Comparison of ENCODE assay signal across 11 cellular contexts in genomic region chr17:82909322-82909904, GRCh38.
DNase-seq lines count a peak whose midpoint lies in the region; ATAC-seq and TF ChIP-seq lines count a peak whose summit lies in the region.
"Had no signal": no experiment of that assay in that cellular context is flagged by ENCODE, and none has a peak within 500 bp of the region (broad histone marks: within the 10 kb centered on the region; RNA-seq: fewer than 3 reads in every experiment).

No MANE protein-coding gene starts in this region.

- DNase-seq in CD8-positive, alpha-beta memory T cell = peak; percentile 55 to 87 (median 78)
- no peak for DNase-seq in T-helper 17 cell
- no peak for DNase-seq in central memory CD8-positive, alpha-beta T cell (ENCODE audit: low spot score in 2 of 2)
- peak; percentile 15 for DNase-seq in stimulated activated CD8-positive, alpha-beta memory T cell treated with anti-CD3 and anti-CD28 coated beads, Interleukin-15, amount 100 ng/mL, for 1 hour (ENCODE audit: low read depth)
- no peak for DNase-seq in colonic mucosa
- DNase-seq in GM13977 (ENCODE audit: low spot score) = no peak
- DNase-seq in NCI-H1092 (lab: John Stamatoyannopoulos, UW) = no peak
- no peak for DNase-seq in H4 (ENCODE audit: low spot score)
- DNase-seq: mesenchymal stem cell, ovary, PC-3 had no signal

- H3K4me1 ChIP-seq in CD8-positive, alpha-beta memory T cell (ENCODE audit: insufficient read depth, low read length) = no peaks in the 10 kb centered on the region
- no peaks in the 10 kb centered on the region for H3K4me1 ChIP-seq in colonic mucosa

- peak; percentile 75 for ATAC-seq in T-helper 17 cell
- no peak for ATAC-seq in central memory CD8-positive, alpha-beta T cell (replicated peaks; ENCODE audit: extremely low read depth, poor library complexity, severe bottlenecking)
- ATAC-seq: PC-3 had no signal

- H3K27ac ChIP-seq in CD8-positive, alpha-beta memory T cell (ENCODE audit: low read depth, low read length) = no peak overlapping the region
- H3K27ac ChIP-seq in colonic mucosa = no peak overlapping the region
- H3K27ac ChIP-seq: ovary had no signal

- TF ChIP-seq CTCF in colonic mucosa (IDR thresholded peaks at IDR 0.05) (no peak), GM13977 (IDR thresholded peaks at IDR 0.05; ENCODE audit: extremely low read depth, insufficient read depth, missing control alignments) (no peak)

- peak overlapping the region; percentile 47 to 98 (median 92) for H3K27ac Mint-ChIP-seq in CD8-positive, alpha-beta memory T cell
- peak overlapping the region; percentile 45 for H3K27ac Mint-ChIP-seq in T-helper 17 cell
- H3K27ac Mint-ChIP-seq in central memory CD8-positive, alpha-beta T cell (ENCODE audit: low read depth) = peak overlapping the region; percentile 64

- peaks cover 2 to 77% (median 11%) of the 10 kb centered on the region in 3 donors for H3K36me3 Mint-ChIP-seq in CD8-positive, alpha-beta memory T cell
- H3K36me3 Mint-ChIP-seq in T-helper 17 cell (ENCODE audit: low read depth) = peaks cover 2% of the 10 kb centered on the region
- peaks cover 16% of the 10 kb centered on the region for H3K36me3 Mint-ChIP-seq in central memory CD8-positive, alpha-beta T cell (ENCODE audit: insufficient read depth)

- peak overlapping the region in 5 of 7 donors; percentile 46 to 74 (median 65) for H3K4me3 Mint-ChIP-seq in CD8-positive, alpha-beta memory T cell
- no peak overlapping the region for H3K4me3 Mint-ChIP-seq in T-helper 17 cell
- no peak overlapping the region for H3K4me3 Mint-ChIP-seq in central memory CD8-positive, alpha-beta T cell

- CTCF ChIA-PET in CD8-positive, alpha-beta memory T cell (lab: Charles Lee) = interaction anchor here (1.0 to 1.1 kb wide), 2 partner anchors 13 to 17 kb away, joined by 3 to 4 read pairs; no protein-coding TSS in a partner anchor

- H3K36me3 ChIP-seq in CD8-positive, alpha-beta memory T cell (ENCODE audit: insufficient read depth, low read length) = peaks cover 13% of the 10 kb centered on the region
- H3K36me3 ChIP-seq in colonic mucosa = no peaks in the 10 kb centered on the region
- H3K36me3 ChIP-seq: ovary had no signal

- H3K27me3 Mint-ChIP-seq in CD8-positive, alpha-beta memory T cell = no peaks in the 10 kb centered on the region
- no peaks in the 10 kb centered on the region for H3K27me3 Mint-ChIP-seq in T-helper 17 cell
- no peaks in the 10 kb centered on the region for H3K27me3 Mint-ChIP-seq in central memory CD8-positive, alpha-beta T cell

- in situ Hi-C loops in GM13977 (cut with MboI; ENCODE audit: low pct_unique_long_range_greater_than_20kb, low sequenced_read_pairs, unreplicated experiment) = no loop called here

- no peaks in the 10 kb centered on the region for H3K27me3 ChIP-seq in CD8-positive, alpha-beta memory T cell (ENCODE audit: insufficient read depth, low read length, poor library complexity, severe bottlenecking)
- H3K27me3 ChIP-seq in colonic mucosa = no peaks in the 10 kb centered on the region
- H3K27me3 ChIP-seq: ovary had no signal

- no peak overlapping the region for H3K9ac ChIP-seq in colonic mucosa (ENCODE audit: low read depth in 2 of 2, low read length in 2 of 2)

- POLR2A ChIA-PET in CD8-positive, alpha-beta memory T cell (lab: Charles Lee) = no interaction called here

- H3K9me3 Mint-ChIP-seq in CD8-positive, alpha-beta memory T cell = no peaks in the 10 kb centered on the region
- H3K9me3 Mint-ChIP-seq in central memory CD8-positive, alpha-beta T cell = no peaks in the 10 kb centered on the region

- H3K9me3 ChIP-seq in CD8-positive, alpha-beta memory T cell (ENCODE audit: low read length) = no peaks in the 10 kb centered on the region
- H3K9me3 ChIP-seq in T-helper 17 cell (ENCODE audit: control insufficient read depth, low read length, poor library complexity, severe bottlenecking) = no peaks in the 10 kb centered on the region
- H3K9me3 ChIP-seq in colonic mucosa = no peaks in the 10 kb centered on the region
- H3K9me3 ChIP-seq: ovary had no signal

- peaks cover 13 to 18% (median 15%) of the 10 kb centered on the region in 3 donors for H3K4me1 Mint-ChIP-seq in CD8-positive, alpha-beta memory T cell
- H3K4me1 Mint-ChIP-seq in T-helper 17 cell = peaks cover 7% of the 10 kb centered on the region
- H3K4me1 Mint-ChIP-seq in central memory CD8-positive, alpha-beta T cell = peaks cover 11% of the 10 kb centered on the region

- no peak overlapping the region for H3K4me3 ChIP-seq in CD8-positive, alpha-beta memory T cell (ENCODE audit: low read length)
- H3K4me3 ChIP-seq in colonic mucosa = no peak overlapping the region
- H3K4me3 ChIP-seq: ovary had no signal

- intact Hi-C loops in colonic mucosa (cut with DNase I) = no loop called here

Comparison
In these comparisons a context has a peak if more than half of its experiments do, and no peak if none do; other contexts are left out.
1. DNase-seq: peak in CD8-positive, alpha-beta memory T cell (5 of 5) and stimulated activated CD8-positive, alpha-beta memory T cell treated with anti-CD3 and anti-CD28 coated beads, Interleukin-15, amount 100 ng/mL, for 1 hour (single experiment); none in T-helper 17 cell (0 of 3), central memory CD8-positive, alpha-beta T cell (0 of 2), colonic mucosa (single experiment), GM13977 (single experiment), NCI-H1092 (single experiment) and H4 (single experiment).
2. H3K4me3 Mint-ChIP-seq: peak in CD8-positive, alpha-beta memory T cell (5 of 7); none in T-helper 17 cell (single experiment) and central memory CD8-positive, alpha-beta T cell (single experiment).
3. Peak in every context shown above with its lines, with median percentiles within 50 percentile points of each other: H3K27ac Mint-ChIP-seq.